Comparison of ENCODE assay signal across 1 cellular context in genomic region chr16:4675864-4676786, GRCh38.
TF ChIP-seq lines count a peak whose summit lies in the region.

No MANE protein-coding gene starts in this region.

TF ChIP-seq in A549, 52 proteins besides CTCF, POLR2A, EP300 and RAD21 (continued from another document):
- TF ChIP-seq, protein P1, sequence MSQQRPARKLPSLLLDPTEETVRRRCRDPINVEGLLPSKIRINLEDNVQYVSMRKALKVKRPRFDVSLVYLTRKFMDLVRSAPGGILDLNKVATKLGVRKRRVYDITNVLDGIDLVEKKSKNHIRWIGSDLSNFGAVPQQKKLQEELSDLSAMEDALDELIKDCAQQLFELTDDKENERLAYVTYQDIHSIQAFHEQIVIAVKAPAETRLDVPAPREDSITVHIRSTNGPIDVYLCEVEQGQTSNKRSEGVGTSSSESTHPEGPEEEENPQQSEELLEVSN (IDR thresholded peaks at IDR 0.05; ENCODE audit: borderline replicate concordance, low read depth) = no peak
- TF ChIP-seq, protein P2, sequence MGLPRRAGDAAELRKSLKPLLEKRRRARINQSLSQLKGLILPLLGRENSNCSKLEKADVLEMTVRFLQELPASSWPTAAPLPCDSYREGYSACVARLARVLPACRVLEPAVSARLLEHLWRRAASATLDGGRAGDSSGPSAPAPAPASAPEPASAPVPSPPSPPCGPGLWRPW (IDR thresholded peaks at IDR 0.05) = no peak
- no peak for TF ChIP-seq POLR2AphosphoS2 (conservative IDR thresholded peaks at IDR 0.05; ENCODE audit: low read length)
- TF ChIP-seq MAZ (IDR thresholded peaks at IDR 0.05; ENCODE audit: borderline replicate concordance, low read depth, low read length) = no peak
- TF ChIP-seq JUN (IDR thresholded peaks at IDR 0.05) = no peak
- no peak for TF ChIP-seq REST (IDR thresholded peaks at IDR 0.05)
- no peak for TF ChIP-seq SREBF2 (IDR thresholded peaks at IDR 0.05)
- no peak for TF ChIP-seq MYC (IDR thresholded peaks at IDR 0.05; ENCODE audit: borderline replicate concordance, low read length)
- no peak for TF ChIP-seq NPAS2 (CRISPR knock-in tag; IDR thresholded peaks at IDR 0.05; ENCODE audit: borderline replicate concordance)
